ENCODE assay signal across 25 cellular contexts in the genomic region with DNA sequence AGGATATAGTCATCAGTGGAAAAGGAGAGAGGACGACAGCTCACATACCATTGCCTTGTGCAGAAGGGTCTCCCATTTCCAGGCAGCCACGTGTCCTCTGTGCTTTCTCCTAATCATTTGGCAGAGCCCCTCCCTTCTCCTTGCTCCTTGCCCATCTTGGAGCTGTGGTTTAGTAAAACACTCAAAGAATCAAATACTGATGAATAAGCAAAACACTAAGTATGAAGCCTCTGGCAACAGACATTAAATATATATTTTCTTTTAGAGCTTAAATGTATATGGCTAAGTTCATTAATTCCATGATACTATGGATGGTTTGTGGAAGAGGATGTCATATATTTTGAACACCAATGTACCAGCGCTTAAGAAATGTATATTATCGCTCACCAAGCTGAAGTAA.
DNase-seq lines count a peak whose midpoint lies in the region; ATAC-seq, FAIRE-seq and TF ChIP-seq lines count a peak whose summit lies in the region.
"Had no signal": no experiment of that assay in that cellular context is flagged by ENCODE, and none has a peak within 500 bp of the region (broad histone marks: within the 10 kb centered on the region; RNA-seq: fewer than 3 reads in every experiment).

No MANE protein-coding gene starts in this region.

- H3K36me3 ChIP-seq in HepG2 (replicated peaks in 1 of 2; ENCODE audit: control insufficient read depth in 1 of 2, insufficient read depth in 2 of 2, low read length in 2 of 2) = no peaks in the 10 kb centered on the region
- H3K36me3 ChIP-seq in right lobe of liver = no peaks in the 10 kb centered on the region
- no peaks in the 10 kb centered on the region for H3K36me3 ChIP-seq in SK-N-MC (ENCODE audit: insufficient read depth, low read length)
- H3K36me3 ChIP-seq: BE2C, BLaER1 had no signal

- WGBS in HepG2 (ENCODE audit: low lambda C conversion rate) = 12% methylated on average over 4 of the region's 4 CpGs
- WGBS in right lobe of liver (ENCODE audit: insufficient coverage, low coverage, low lambda C conversion rate, missing lambda C conversion rate) = 90% methylated on average over 4 of the region's 4 CpGs

- no peaks in the 10 kb centered on the region for H3K9me3 Mint-ChIP-seq in activated CD8-positive, alpha-beta memory T cell treated with anti-CD3 and anti-CD28 coated beads, Interleukin-2, amount 10 ng/mL, durations not matched to agents 7 days and 5 days (ENCODE audit: low read depth)
- H3K9me3 Mint-ChIP-seq: CD4-positive, alpha-beta memory T cell; CD8-positive, alpha-beta memory T cell had no signal

- no peak overlapping the region for H3K27ac Mint-ChIP-seq in activated CD8-positive, alpha-beta memory T cell treated with anti-CD3 and anti-CD28 coated beads, Interleukin-2, amount 10 ng/mL, durations not matched to agents 7 days and 5 days
- H3K27ac Mint-ChIP-seq: CD14-positive monocyte; CD4-positive, alpha-beta memory T cell; CD4-positive, CD25-positive, alpha-beta regulatory T cell; CD8-positive, alpha-beta memory T cell had no signal

- H3K4me3 ChIP-seq in HepG2 (replicated peaks in 1 of 3; ENCODE audit: insufficient read depth in 1 of 3, low read depth in 2 of 3, low read length in 3 of 3) = no peak overlapping the region
- H3K4me3 ChIP-seq in right lobe of liver = no peak overlapping the region
- peak overlapping the region; percentile 45 for H3K4me3 ChIP-seq in SK-N-MC
- H3K4me3 ChIP-seq: BLaER1, GM12878 had no signal

- H3K27me3 ChIP-seq in HepG2 (ENCODE audit: control insufficient read depth in 1 of 2, insufficient read depth in 2 of 2, low read length in 2 of 2) (no peaks in the 10 kb centered on the region), right lobe of liver (no peaks in the 10 kb centered on the region)
- H3K27me3 ChIP-seq: BE2C, BLaER1 had no signal

- no peak for ATAC-seq in HepG2
- no peak for ATAC-seq in right lobe of liver
- no peak for ATAC-seq in activated CD8-positive, alpha-beta memory T cell treated with anti-CD3 and anti-CD28 coated beads, Interleukin-2, amount 10 ng/mL, durations not matched to agents 7 days and 5 days
- ATAC-seq: GM12878 had no signal

- BruUV-seq in HepG2 (replicated peaks; lab: Mats Ljungman, UMichigan) = no TSS peak

- TF ChIP-seq EP300 in HepG2 (IDR thresholded peaks at IDR 0.05; ENCODE audit: low read depth in 2 of 2, low read length in 2 of 2) (no peak), HepG2 (CRISPR knock-in tag; IDR thresholded peaks at IDR 0.05; ENCODE audit: borderline replicate concordance) (no peak)

- no peak for DNase-seq in HepG2 (ENCODE audit: low spot score)
- no peak for DNase-seq in right lobe of liver
- no peak for DNase-seq in SK-N-MC (ENCODE audit: low read depth, low spot score)
- no peak for DNase-seq in activated CD8-positive, alpha-beta memory T cell treated with anti-CD3 and anti-CD28 coated beads, Interleukin-2, amount 10 ng/mL, durations not matched to agents 7 days and 5 days
- DNase-seq in NCI-H146 (lab: John Stamatoyannopoulos, UW) = no peak
- DNase-seq: ACHN; BE2C; C1 segment of cervical spinal cord; CD4-positive, alpha-beta memory T cell; CD4-positive, CD25-positive, alpha-beta regulatory T cell; CD8-positive, alpha-beta memory T cell; COR-L47; DMS 273 treated with DMSO at 0.1 percent for 48 hours; DMS153; DMS53; DMS79; DND-41; EL; GDM1 had no signal

- TF ChIP-seq POLR2A in HepG2 (IDR thresholded peaks at IDR 0.05; ENCODE audit: insufficient read depth in 1 of 2, low read depth in 2 of 2, low read length in 2 of 2) (no peak), right lobe of liver (IDR thresholded peaks at IDR 0.05) (no peak)

- CTCF ChIA-PET in HepG2 (lab: Yijun Ruan, JAX; ENCODE audit: low intra/inter-chr PET ratio, low total read pairs) = no interaction called here
- CTCF ChIA-PET in activated CD8-positive, alpha-beta memory T cell treated with anti-CD3 and anti-CD28 coated beads, Interleukin-2, amount 10 ng/mL, durations not matched to agents 7 days and 5 days (lab: Charles Lee) = no interaction called here

- TF ChIP-seq RAD21 in HepG2 (CRISPR knock-in tag; IDR thresholded peaks at IDR 0.05) = no peak

- H3K9me3 ChIP-seq in HepG2 (ENCODE audit: low read length) (no peaks in the 10 kb centered on the region), right lobe of liver (no peaks in the 10 kb centered on the region), SK-N-MC (ENCODE audit: low read depth, low read length) (no peaks in the 10 kb centered on the region)
- H3K9me3 ChIP-seq: BE2C, BLaER1 had no signal

- no peaks in the 10 kb centered on the region for H3K79me2 ChIP-seq in HepG2 (ENCODE audit: insufficient read depth, low read length)

- H3K27me3 Mint-ChIP-seq in activated CD8-positive, alpha-beta memory T cell treated with anti-CD3 and anti-CD28 coated beads, Interleukin-2, amount 10 ng/mL, durations not matched to agents 7 days and 5 days = no peaks in the 10 kb centered on the region
- H3K27me3 Mint-ChIP-seq: CD4-positive, alpha-beta memory T cell; CD4-positive, CD25-positive, alpha-beta regulatory T cell had no signal

- H3K4me3 Mint-ChIP-seq in activated CD8-positive, alpha-beta memory T cell treated with anti-CD3 and anti-CD28 coated beads, Interleukin-2, amount 10 ng/mL, durations not matched to agents 7 days and 5 days = no peak overlapping the region
- H3K4me3 Mint-ChIP-seq: CD14-positive monocyte; CD4-positive, alpha-beta memory T cell; CD4-positive, CD25-positive, alpha-beta regulatory T cell; CD8-positive, alpha-beta memory T cell had no signal

- TF ChIP-seq CTCF in HepG2 (CRISPR knock-in tag; IDR thresholded peaks at IDR 0.05) (no peak), right lobe of liver (IDR thresholded peaks at IDR 0.05) (no peak)

- FAIRE-seq in HepG2 (lab: Jason Lieb, UNC) = no peak
- FAIRE-seq: GM12878, GM12892, GM18507 had no signal

- H2AFZ ChIP-seq in HepG2 (ENCODE audit: low read length) = no peak overlapping the region

- no peak overlapping the region for H3K4me2 ChIP-seq in HepG2 (ENCODE audit: low read depth, low read length)
- H3K4me2 ChIP-seq: BLaER1 had no signal

- no peak overlapping the region for H3K27ac ChIP-seq in HepG2 (ENCODE audit: extremely low read length, insufficient read depth, low read length)
- H3K27ac ChIP-seq in right lobe of liver = no peak overlapping the region
- peak overlapping the region; percentile 45; the same call in 1 of the 2 replicates for H3K27ac ChIP-seq in SK-N-MC
- H3K27ac ChIP-seq: 22Rv1, BLaER1 had no signal

- no peaks in the 10 kb centered on the region for H3K4me1 Mint-ChIP-seq in activated CD8-positive, alpha-beta memory T cell treated with anti-CD3 and anti-CD28 coated beads, Interleukin-2, amount 10 ng/mL, durations not matched to agents 7 days and 5 days
- H3K4me1 Mint-ChIP-seq: CD14-positive monocyte; CD4-positive, alpha-beta memory T cell; CD4-positive, CD25-positive, alpha-beta regulatory T cell; CD8-positive, alpha-beta memory T cell had no signal

- H3K4me1 ChIP-seq in HepG2 (ENCODE audit: insufficient read depth, low read length) = 0 out of 2 replicates have a peak, but pooled peaks cover 7% of the 10 kb centered on the region
- H3K4me1 ChIP-seq in right lobe of liver = peaks cover 0 to 18% (median 3%) of the 10 kb centered on the region in 4 donors
- H3K4me1 ChIP-seq: BE2C, BLaER1 had no signal

- in situ Hi-C loops in HepG2 (cut with HindIII; ENCODE audit: extremely low pct_ligation_motif_present, low pct_unique_long_range_greater_than_20kb) = no loop called here

- H4K20me1 ChIP-seq in HepG2 (ENCODE audit: insufficient read depth, low read length) = no peaks in the 10 kb centered on the region
- H4K20me1 ChIP-seq: BLaER1 had no signal

- no peaks in the 10 kb centered on the region for H3K36me3 Mint-ChIP-seq in activated CD8-positive, alpha-beta memory T cell treated with anti-CD3 and anti-CD28 coated beads, Interleukin-2, amount 10 ng/mL, durations not matched to agents 7 days and 5 days
- H3K36me3 Mint-ChIP-seq: CD14-positive monocyte; CD4-positive, alpha-beta memory T cell; CD4-positive, CD25-positive, alpha-beta regulatory T cell; CD8-positive, alpha-beta memory T cell had no signal

- POLR2A ChIA-PET in HepG2 (lab: Yijun Ruan, JAX) = no interaction called here

- intact Hi-C loops in HepG2 (cut with micrococcal nuclease; ENCODE audit: unreplicated experiment) (no loop called here), right lobe of liver (cut with DNase I) (no loop called here)

- no peak overlapping the region for H3K9ac ChIP-seq in HepG2 (ENCODE audit: insufficient read depth, low read depth, low read length)
- H3K9ac ChIP-seq in SK-N-MC (ENCODE audit: insufficient read length) = no peak overlapping the region
- H3K9ac ChIP-seq: BLaER1 had no signal

TF ChIP-seq in HepG2, 621 proteins besides CTCF, POLR2A, EP300 and RAD21 (continues in another document):
- no peak for TF ChIP-seq CC2D1A (CRISPR knock-in tag; IDR thresholded peaks at IDR 0.05)
- TF ChIP-seq, protein P1, sequence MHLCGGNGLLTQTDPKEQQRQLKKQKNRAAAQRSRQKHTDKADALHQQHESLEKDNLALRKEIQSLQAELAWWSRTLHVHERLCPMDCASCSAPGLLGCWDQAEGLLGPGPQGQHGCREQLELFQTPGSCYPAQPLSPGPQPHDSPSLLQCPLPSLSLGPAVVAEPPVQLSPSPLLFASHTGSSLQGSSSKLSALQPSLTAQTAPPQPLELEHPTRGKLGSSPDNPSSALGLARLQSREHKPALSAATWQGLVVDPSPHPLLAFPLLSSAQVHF (CRISPR knock-in tag; IDR thresholded peaks at IDR 0.05) = no peak
- TF ChIP-seq, protein P2, sequence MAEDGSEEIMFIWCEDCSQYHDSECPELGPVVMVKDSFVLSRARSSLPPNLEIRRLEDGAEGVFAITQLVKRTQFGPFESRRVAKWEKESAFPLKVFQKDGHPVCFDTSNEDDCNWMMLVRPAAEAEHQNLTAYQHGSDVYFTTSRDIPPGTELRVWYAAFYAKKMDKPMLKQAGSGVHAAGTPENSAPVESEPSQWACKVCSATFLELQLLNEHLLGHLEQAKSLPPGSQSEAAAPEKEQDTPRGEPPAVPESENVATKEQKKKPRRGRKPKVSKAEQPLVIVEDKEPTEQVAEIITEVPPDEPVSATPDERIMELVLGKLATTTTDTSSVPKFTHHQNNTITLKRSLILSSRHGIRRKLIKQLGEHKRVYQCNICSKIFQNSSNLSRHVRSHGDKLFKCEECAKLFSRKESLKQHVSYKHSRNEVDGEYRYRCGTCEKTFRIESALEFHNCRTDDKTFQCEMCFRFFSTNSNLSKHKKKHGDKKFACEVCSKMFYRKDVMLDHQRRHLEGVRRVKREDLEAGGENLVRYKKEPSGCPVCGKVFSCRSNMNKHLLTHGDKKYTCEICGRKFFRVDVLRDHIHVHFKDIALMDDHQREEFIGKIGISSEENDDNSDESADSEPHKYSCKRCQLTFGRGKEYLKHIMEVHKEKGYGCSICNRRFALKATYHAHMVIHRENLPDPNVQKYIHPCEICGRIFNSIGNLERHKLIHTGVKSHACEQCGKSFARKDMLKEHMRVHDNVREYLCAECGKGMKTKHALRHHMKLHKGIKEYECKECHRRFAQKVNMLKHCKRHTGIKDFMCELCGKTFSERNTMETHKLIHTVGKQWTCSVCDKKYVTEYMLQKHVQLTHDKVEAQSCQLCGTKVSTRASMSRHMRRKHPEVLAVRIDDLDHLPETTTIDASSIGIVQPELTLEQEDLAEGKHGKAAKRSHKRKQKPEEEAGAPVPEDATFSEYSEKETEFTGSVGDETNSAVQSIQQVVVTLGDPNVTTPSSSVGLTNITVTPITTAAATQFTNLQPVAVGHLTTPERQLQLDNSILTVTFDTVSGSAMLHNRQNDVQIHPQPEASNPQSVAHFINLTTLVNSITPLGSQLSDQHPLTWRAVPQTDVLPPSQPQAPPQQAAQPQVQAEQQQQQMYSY (CRISPR knock-in tag; IDR thresholded peaks at IDR 0.05) = no peak
